20 cellular contexts compared by ENCODE assay signal in the genomic region with DNA sequence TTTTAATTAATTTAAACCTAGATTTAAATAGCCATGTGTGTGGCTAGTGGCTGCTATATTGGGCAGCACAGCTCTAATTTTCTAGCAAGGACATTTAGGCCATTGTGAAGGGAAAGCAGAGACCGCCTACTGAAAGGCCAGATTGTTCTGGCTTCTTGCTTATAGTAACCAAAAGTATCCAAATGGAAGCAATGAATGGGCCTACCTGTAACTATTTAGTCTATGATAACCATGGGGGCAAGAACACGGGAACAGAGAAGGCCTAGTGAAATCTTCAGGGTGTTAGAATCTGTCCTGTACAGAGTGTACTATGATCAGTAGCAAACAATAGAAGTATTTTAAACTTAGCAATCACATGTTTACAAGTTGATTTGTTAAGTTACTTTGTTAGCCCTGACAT. TPM values are rescaled to one million over a fixed set of nuclear protein-coding genes. Genes with fewer than 3 reads are reported as not detected.
DNase-seq lines count a peak whose midpoint lies in the region; ATAC-seq and TF ChIP-seq lines count a peak whose summit lies in the region.
"Had no signal": no experiment of that assay in that cellular context is flagged by ENCODE, and none has a peak within 500 bp of the region (broad histone marks: within the 10 kb centered on the region; RNA-seq: fewer than 3 reads in every experiment).

No MANE protein-coding gene starts in this region.

- H3K36me3 Mint-ChIP-seq in activated CD8-positive, alpha-beta memory T cell treated with anti-CD3 and anti-CD28 coated beads, Interleukin-2, amount 10 ng/mL, durations not matched to agents 7 days and 5 days: peaks cover 4% of the 10 kb centered on the region

- H3K4me3 ChIP-seq in HAP-1 (no peak overlapping the region), heart right ventricle (no peak overlapping the region)
- H3K4me3 ChIP-seq: BLaER1, K562, SJCRH30 had no signal

- 87 to 89% methylated on average over 2 of the region's 2 CpGs for WGBS in heart right ventricle, 2 donors

- no peaks in the 10 kb centered on the region for H3K9me3 ChIP-seq in HAP-1
- no peaks in the 10 kb centered on the region for H3K9me3 ChIP-seq in heart right ventricle
- H3K9me3 ChIP-seq: BLaER1, SJCRH30 had no signal

- DNase-seq in pons (ENCODE audit: low spot score) (peak; percentile 50), HAP-1 (ENCODE audit: low spot score in 2 of 2) (no peak), heart right ventricle (no peak), NCI-H345 treated with DMSO at 0.1 percent for 48 hours (lab: John Stamatoyannopoulos, UW; ENCODE audit: unreplicated experiment) (no peak)
- no peak for DNase-seq in activated CD8-positive, alpha-beta memory T cell treated with anti-CD3 and anti-CD28 coated beads, Interleukin-2, amount 10 ng/mL, durations not matched to agents 7 days and 5 days
- DNase-seq: CD4-positive, alpha-beta T cell; COR-L47; DMS79; NCI-H1092 treated with DMSO at 0.1 percent for 48 hours; NCI-H1436 treated with DMSO at 0.1 percent for 48 hours; NCI-H2029; NCI-H2227 treated with DMSO at 0.1 percent for 48 hours; OCI-M1; SJCRH30 had no signal

- H3K27ac Mint-ChIP-seq in activated CD8-positive, alpha-beta memory T cell treated with anti-CD3 and anti-CD28 coated beads, Interleukin-2, amount 10 ng/mL, durations not matched to agents 7 days and 5 days: no peak overlapping the region
- H3K27ac Mint-ChIP-seq: CD4-positive, alpha-beta T cell had no signal

- no peak for TF ChIP-seq CTCF in heart right ventricle (IDR thresholded peaks at IDR 0.05)

- no peaks in the 10 kb centered on the region for H3K36me3 ChIP-seq in HAP-1 (replicated peaks)
- no peaks in the 10 kb centered on the region for H3K36me3 ChIP-seq in heart right ventricle
- H3K36me3 ChIP-seq: BLaER1, SJCRH30 had no signal

- CTCF ChIA-PET in activated CD8-positive, alpha-beta memory T cell treated with anti-CD3 and anti-CD28 coated beads, Interleukin-2, amount 10 ng/mL, durations not matched to agents 7 days and 5 days (lab: Charles Lee): no interaction called here

- H3K27me3 ChIP-seq in HAP-1 (ENCODE audit: low read depth): no peaks in the 10 kb centered on the region
- H3K27me3 ChIP-seq in heart right ventricle: no peaks in the 10 kb centered on the region
- H3K27me3 ChIP-seq: SJCRH30 had no signal

- no peaks in the 10 kb centered on the region for H3K4me1 Mint-ChIP-seq in activated CD8-positive, alpha-beta memory T cell treated with anti-CD3 and anti-CD28 coated beads, Interleukin-2, amount 10 ng/mL, durations not matched to agents 7 days and 5 days

- H3K4me1 ChIP-seq in HAP-1 (no peaks in the 10 kb centered on the region), heart right ventricle (no peaks in the 10 kb centered on the region)
- H3K4me1 ChIP-seq: BLaER1, SJCRH30 had no signal

- in situ Hi-C loops in HAP-1 (cut with MboI; ENCODE audit: low sequenced_read_pairs): no loop called here

- peak overlapping the region; percentile 70 for H3K27ac ChIP-seq in angular gyrus (ENCODE audit: low read depth, low read length)
- no peak overlapping the region for H3K27ac ChIP-seq in heart right ventricle
- H3K27ac ChIP-seq: BLaER1, HL-60, SJCRH30 had no signal

- H3K9me3 Mint-ChIP-seq in activated CD8-positive, alpha-beta memory T cell treated with anti-CD3 and anti-CD28 coated beads, Interleukin-2, amount 10 ng/mL, durations not matched to agents 7 days and 5 days (ENCODE audit: low read depth): no peaks in the 10 kb centered on the region
- H3K9me3 Mint-ChIP-seq: CD4-positive, alpha-beta T cell had no signal

- no peak overlapping the region for H3K4me3 Mint-ChIP-seq in activated CD8-positive, alpha-beta memory T cell treated with anti-CD3 and anti-CD28 coated beads, Interleukin-2, amount 10 ng/mL, durations not matched to agents 7 days and 5 days
- H3K4me3 Mint-ChIP-seq: CD4-positive, alpha-beta T cell had no signal

- H3K27me3 Mint-ChIP-seq in activated CD8-positive, alpha-beta memory T cell treated with anti-CD3 and anti-CD28 coated beads, Interleukin-2, amount 10 ng/mL, durations not matched to agents 7 days and 5 days: no peaks in the 10 kb centered on the region
- H3K27me3 Mint-ChIP-seq: CD4-positive, alpha-beta T cell had no signal

- intact Hi-C loops in heart right ventricle (cut with DNase I): no loop called here

- ATAC-seq in HG02852 (IDR thresholded peaks at IDR 0.05; ENCODE audit: unreplicated experiment) (peak; percentile 9), heart right ventricle (no peak)
- ATAC-seq in activated CD8-positive, alpha-beta memory T cell treated with anti-CD3 and anti-CD28 coated beads, Interleukin-2, amount 10 ng/mL, durations not matched to agents 7 days and 5 days: no peak
- ATAC-seq: HepG2, K562 had no signal

RNA-seq across cellular contexts. Expression of gene HPRT1, which starts 16.5 kb away (rescaled TPM):
- total RNA-seq in heart right ventricle: 10 to 100 TPM; 17.0 to 29.2 (median 24.0) TPM
- 10 to 100 TPM; 28.0 to 29.6 TPM for polyA plus RNA-seq in heart right ventricle
- 10 to 100 TPM; 81.4 to 86.5 TPM for total RNA-seq in activated CD8-positive, alpha-beta memory T cell treated with anti-CD3 and anti-CD28 coated beads, Interleukin-2, amount 10 ng/mL, durations not matched to agents 7 days and 5 days
